In the genomic region with DNA sequence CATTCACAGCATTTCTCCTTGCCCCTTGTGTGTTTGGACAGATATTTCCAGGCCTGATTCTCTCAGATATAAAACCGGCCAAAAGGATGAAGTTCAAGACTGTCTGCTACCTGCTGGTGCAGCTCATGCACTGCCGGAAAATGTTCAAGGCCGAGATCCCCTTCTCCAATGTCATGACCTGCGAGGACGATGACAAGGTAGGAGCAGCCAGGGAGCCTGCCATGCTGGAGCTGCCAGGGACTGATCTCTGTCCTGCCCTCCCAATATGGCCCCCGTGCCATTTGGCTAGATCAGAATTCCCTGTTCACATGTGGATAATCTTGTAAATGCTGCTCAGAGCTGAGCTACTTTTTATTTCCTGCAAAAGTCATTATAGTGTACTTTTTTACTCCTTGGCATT, we compare ENCODE assay signal across 26 cellular contexts.
A peak's percentile ranks its signal among the peaks of the same experiment; 100 is the strongest.
DNase-seq lines count a peak whose midpoint lies in the region; ATAC-seq and TF ChIP-seq lines count a peak whose summit lies in the region.
"Had no signal": no experiment of that assay in that cellular context is flagged by ENCODE, and none has a peak within 500 bp of the region (broad histone marks: within the 10 kb centered on the region; RNA-seq: fewer than 3 reads in every experiment).

No MANE protein-coding gene starts in this region.

- H3K27me3 ChIP-seq in endodermal cell (ENCODE audit: control insufficient read depth, insufficient read depth, low read length, poor library complexity, severe bottlenecking): no peaks in the 10 kb centered on the region
- H3K27me3 ChIP-seq: BLaER1, MG63, SJCRH30 had no signal

- H3K4me3 Mint-ChIP-seq in activated CD8-positive, alpha-beta memory T cell treated with anti-CD3 and anti-CD28 coated beads, Interleukin-2, amount 10 ng/mL, durations not matched to agents 7 days and 5 days: no peak overlapping the region
- H3K4me3 Mint-ChIP-seq in endodermal cell (no peak overlapping the region), nephron progenitor cell (no peak overlapping the region), mesothelial cell of epicardium (no peak overlapping the region)
- H3K4me3 Mint-ChIP-seq: CD4-positive, CD25-positive, alpha-beta regulatory T cell had no signal

- DNase-seq in activated CD8-positive, alpha-beta memory T cell treated with anti-CD3 and anti-CD28 coated beads, Interleukin-2, amount 10 ng/mL, durations not matched to agents 7 days and 5 days: peak; percentile 15
- DNase-seq in activated CD8-positive, alpha-beta memory T cell treated with anti-CD3 and anti-CD28 coated beads for 24 hours: no peak
- DNase-seq in endodermal cell: peak; percentile 31
- no peak for DNase-seq in nephron progenitor cell
- DNase-seq in mesothelial cell of epicardium (ENCODE audit: low spot score in 2 of 2, unreplicated experiment in 2 of 2): no peak
- no peak for DNase-seq in AG08396 (ENCODE audit: low spot score)
- DNase-seq: CD4-positive, CD25-positive, alpha-beta regulatory T cell; DMS53; GDM1; GOT3; HCEC 1CT; KG1; MG63; NCI-H1105 treated with DMSO at 0.1 percent for 48 hours; NCI-H146; NCI-H1930; NCI-H2107; NCI-H446; NCI-H524 treated with DMSO at 0.1 percent for 48 hours; NCI-H774; PC-3; SJCRH30 had no signal

- H3K27me3 Mint-ChIP-seq in activated CD8-positive, alpha-beta memory T cell treated with anti-CD3 and anti-CD28 coated beads, Interleukin-2, amount 10 ng/mL, durations not matched to agents 7 days and 5 days: no peaks in the 10 kb centered on the region
- H3K27me3 Mint-ChIP-seq in endodermal cell (ENCODE audit: insufficient read depth) (no peaks in the 10 kb centered on the region), nephron progenitor cell (ENCODE audit: low read depth, poor library complexity) (peaks cover 5% of the 10 kb centered on the region), mesothelial cell of epicardium (ENCODE audit: low read depth) (peaks cover under 1% of the 10 kb centered on the region)
- H3K27me3 Mint-ChIP-seq: CD4-positive, CD25-positive, alpha-beta regulatory T cell had no signal

- no peak for ATAC-seq in activated CD8-positive, alpha-beta memory T cell treated with anti-CD3 and anti-CD28 coated beads, Interleukin-2, amount 10 ng/mL, durations not matched to agents 7 days and 5 days
- ATAC-seq in GM21447 (IDR thresholded peaks at IDR 0.05; ENCODE audit: unreplicated experiment): no peak
- ATAC-seq: GM12878, PC-3, Right ventricle myocardium inferior had no signal

- H3K27ac Mint-ChIP-seq in activated CD8-positive, alpha-beta memory T cell treated with anti-CD3 and anti-CD28 coated beads, Interleukin-2, amount 10 ng/mL, durations not matched to agents 7 days and 5 days: no peak overlapping the region
- H3K27ac Mint-ChIP-seq in endodermal cell (no peak overlapping the region), nephron progenitor cell (peak overlapping the region; percentile 89), mesothelial cell of epicardium (no peak overlapping the region)
- H3K27ac Mint-ChIP-seq: CD4-positive, CD25-positive, alpha-beta regulatory T cell had no signal

- no peak overlapping the region for H3K4me3 ChIP-seq in endodermal cell (ENCODE audit: low read length)
- H3K4me3 ChIP-seq: BLaER1, GM12878, MG63, SJCRH30 had no signal

- H3K9me3 ChIP-seq in endodermal cell (ENCODE audit: control insufficient read depth, low read length): no peaks in the 10 kb centered on the region
- H3K9me3 ChIP-seq: BLaER1, MG63, SJCRH30 had no signal

- WGBS in endodermal cell (ENCODE audit: insufficient coverage in 1 of 2, insufficient read length in 1 of 2), 2 experiments: 92 to 96% methylated on average over 6 of the region's 6 CpGs

- no peaks in the 10 kb centered on the region for H3K4me1 ChIP-seq in endodermal cell (ENCODE audit: control insufficient read depth, insufficient read depth, low read length)
- H3K4me1 ChIP-seq: SJCRH30 had no signal

- H3K36me3 Mint-ChIP-seq in activated CD8-positive, alpha-beta memory T cell treated with anti-CD3 and anti-CD28 coated beads, Interleukin-2, amount 10 ng/mL, durations not matched to agents 7 days and 5 days: no peaks in the 10 kb centered on the region
- H3K36me3 Mint-ChIP-seq in endodermal cell (ENCODE audit: low read depth) (peaks cover 2% of the 10 kb centered on the region), nephron progenitor cell (ENCODE audit: low read depth) (no peaks in the 10 kb centered on the region), mesothelial cell of epicardium (no peaks in the 10 kb centered on the region)
- H3K36me3 Mint-ChIP-seq: CD4-positive, CD25-positive, alpha-beta regulatory T cell had no signal

- no peaks in the 10 kb centered on the region for H3K36me3 ChIP-seq in endodermal cell (ENCODE audit: control insufficient read depth, insufficient read depth, low read length)
- H3K36me3 ChIP-seq: BLaER1, MG63, SJCRH30 had no signal

- TF ChIP-seq CTCF in endodermal cell (conservative IDR thresholded peaks at IDR 0.05) (no peak), nephron progenitor cell (IDR thresholded peaks at IDR 0.05) (no peak), mesothelial cell of epicardium (IDR thresholded peaks at IDR 0.05; ENCODE audit: unreplicated experiment) (no peak)

- no peak overlapping the region for H3K9ac ChIP-seq in endodermal cell (ENCODE audit: extremely low read depth, low read length, poor library complexity, severe bottlenecking)
- H3K9ac ChIP-seq: BLaER1 had no signal

- no peak overlapping the region for H3K27ac ChIP-seq in endodermal cell (ENCODE audit: low read depth, low read length)
- H3K27ac ChIP-seq: BLaER1, SJCRH30 had no signal

- CTCF ChIA-PET in activated CD8-positive, alpha-beta memory T cell treated with anti-CD3 and anti-CD28 coated beads, Interleukin-2, amount 10 ng/mL, durations not matched to agents 7 days and 5 days (lab: Charles Lee): no interaction called here

- H3K9me3 Mint-ChIP-seq in activated CD8-positive, alpha-beta memory T cell treated with anti-CD3 and anti-CD28 coated beads, Interleukin-2, amount 10 ng/mL, durations not matched to agents 7 days and 5 days (ENCODE audit: low read depth): no peaks in the 10 kb centered on the region
- H3K9me3 Mint-ChIP-seq in endodermal cell (no peaks in the 10 kb centered on the region), nephron progenitor cell (peaks cover 2% of the 10 kb centered on the region), mesothelial cell of epicardium (peaks cover 3% of the 10 kb centered on the region)

- no peaks in the 10 kb centered on the region for H3K4me1 Mint-ChIP-seq in activated CD8-positive, alpha-beta memory T cell treated with anti-CD3 and anti-CD28 coated beads, Interleukin-2, amount 10 ng/mL, durations not matched to agents 7 days and 5 days
- H3K4me1 Mint-ChIP-seq in endodermal cell (peaks cover 8% of the 10 kb centered on the region), nephron progenitor cell (peaks cover 10% of the 10 kb centered on the region), mesothelial cell of epicardium (no peaks in the 10 kb centered on the region)

Comparison
In these comparisons a context has a peak if more than half of its experiments do, and no peak if none do; other contexts are left out.
1. DNase-seq: peak in activated CD8-positive, alpha-beta memory T cell treated with anti-CD3 and anti-CD28 coated beads, Interleukin-2, amount 10 ng/mL, durations not matched to agents 7 days and 5 days (single experiment) and endodermal cell (single experiment); none in activated CD8-positive, alpha-beta memory T cell treated with anti-CD3 and anti-CD28 coated beads for 24 hours (single experiment), nephron progenitor cell (single experiment), mesothelial cell of epicardium (0 of 2) and AG08396 (single experiment).